18 cellular contexts compared by ENCODE assay signal in the genomic region with DNA sequence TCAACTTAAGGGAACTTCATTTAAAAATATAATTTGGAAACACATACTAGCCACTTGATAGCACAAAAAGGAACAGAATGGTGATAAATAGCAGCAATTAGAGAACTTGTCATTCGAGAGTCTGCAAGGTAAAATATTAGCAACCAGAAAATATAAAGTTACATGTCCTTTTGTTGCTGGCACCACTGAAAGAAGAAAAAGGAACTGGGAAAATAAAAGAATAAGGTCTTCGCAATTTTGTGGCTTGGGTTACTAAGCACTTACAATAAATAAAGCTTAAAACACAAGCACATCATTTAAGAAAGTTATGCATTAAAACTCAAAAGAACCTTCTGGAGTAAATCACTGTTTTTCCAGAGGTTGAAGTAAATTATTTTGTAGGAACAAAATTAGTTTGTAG.
"Had no signal": no experiment of that assay in that cellular context is flagged by ENCODE, and none has a peak within 500 bp of the region (broad histone marks: within the 10 kb centered on the region; RNA-seq: fewer than 3 reads in every experiment).

No MANE protein-coding gene starts in this region.

- ATAC-seq: Right ventricle myocardium inferior, SK-N-SH treated with all-trans-retinoic acid at 6 μM for 48 hours had no signal

- DNase-seq: KBM-7, NCI-H1092 treated with DMSO at 0.1 percent for 48 hours, NCI-H1436, NCI-H187, NCI-H2029, NCI-H2081 treated with DMSO at 0.1 percent for 48 hours, NCI-H2227 treated with DMSO at 0.1 percent for 48 hours, NCI-H510A, NCI-H524 treated with DMSO at 0.1 percent for 48 hours, NCI-H69, NCI-H774, OCI-M1, PC-9, Peyer's patch, SHP77 treated with DMSO at 0.1 percent for 48 hours, SJCRH30 had no signal

- H3K4me3 ChIP-seq: PC-9, Peyer's patch, SJCRH30 had no signal
